In the genomic region with DNA sequence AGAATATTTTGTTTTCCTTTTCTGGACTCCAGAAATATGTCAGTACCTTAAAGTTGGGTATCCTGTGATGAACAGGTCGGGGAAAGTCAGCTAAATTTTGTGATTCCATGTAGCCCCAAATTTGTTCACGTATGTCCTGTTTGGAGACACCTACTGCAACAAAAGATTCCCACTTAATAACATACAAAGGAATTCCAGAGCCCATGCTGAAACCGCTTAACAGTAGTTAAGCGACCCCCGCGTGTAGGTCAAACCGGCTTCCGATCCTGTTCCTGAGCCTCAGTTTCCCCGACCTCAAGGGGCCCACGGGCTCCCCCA, we compare ENCODE assay signal across 9 cellular contexts. TPM values are rescaled to one million over a fixed set of nuclear protein-coding genes. Genes with fewer than 3 reads are reported as not detected.
DNase-seq lines count a peak whose midpoint lies in the region; ATAC-seq, FAIRE-seq and TF ChIP-seq lines count a peak whose summit lies in the region.
"Had no signal": no experiment of that assay in that cellular context is flagged by ENCODE, and none has a peak within 500 bp of the region (broad histone marks: within the 10 kb centered on the region; RNA-seq: fewer than 3 reads in every experiment).

No MANE protein-coding gene starts in this region.

- no peaks in the 10 kb centered on the region for H3K9me3 Mint-ChIP-seq in WTC11

- no peaks in the 10 kb centered on the region for H4K20me1 ChIP-seq in GM23248 (ENCODE audit: insufficient read depth)

- in situ Hi-C loops in GM23248 (cut with MboI): no loop called here

- H3K4me3 ChIP-seq in GM23248: peak overlapping the region; percentile 90
- H3K4me3 ChIP-seq in heart right ventricle: peak overlapping the region; percentile 68 to 99 (median 88)
- peak overlapping the region; percentile 82 to 96 (median 87) for H3K4me3 ChIP-seq in skin epidermis

- 3 to 7% methylated on average over 10 of the region's 10 CpGs for WGBS in GM23248 (ENCODE audit: low coverage in 1 of 2, low lambda C conversion rate in 2 of 2, missing lambda C conversion rate in 2 of 2), 2 experiments
- 6 to 8% methylated on average over 10 of the region's 10 CpGs for WGBS in heart right ventricle, 2 donors

- H3K36me3 ChIP-seq in GM23248 (ENCODE audit: low read depth) (no peaks in the 10 kb centered on the region), heart right ventricle (peaks cover 0 to 27% (median 0%) of the 10 kb centered on the region in 9 donors)

- H2AFZ ChIP-seq in GM23248: peak overlapping the region; percentile 95

- no peaks in the 10 kb centered on the region for H3K9me3 ChIP-seq in GM23248 (ENCODE audit: low read depth)
- H3K9me3 ChIP-seq in heart right ventricle: no peaks in the 10 kb centered on the region

- H3K27me3 ChIP-seq in GM23248 (replicated peaks; ENCODE audit: insufficient read depth) (0 out of 2 replicates have a peak, but pooled peaks cover 8% of the 10 kb centered on the region), heart right ventricle (peaks cover 0 to 17% (median 7%) of the 10 kb centered on the region in 7 donors)

- ATAC-seq in WTC11: no peak
- peak in 3 of 8 donors; percentile 2 to 7 (median 3) for ATAC-seq in heart right ventricle
- no peak for ATAC-seq in GM21381 (IDR thresholded peaks at IDR 0.05; ENCODE audit: unreplicated experiment)

- DNase-seq in GM23248: no peak
- DNase-seq in WTC11 (ENCODE audit: low spot score): no peak
- DNase-seq in heart right ventricle: no peak
- DNase-seq in DMS53 (lab: John Stamatoyannopoulos, UW): no peak
- DNase-seq in GM12891 (ENCODE audit: insufficient read length, low spot score): no peak
- no peak for DNase-seq in germinal center (ENCODE audit: low spot score)

- H3K4me3 Mint-ChIP-seq in WTC11: peak overlapping the region; percentile 94

- CTCF ChIA-PET in WTC11 (lab: Charles Lee): interaction anchor here (1.0 kb wide), 1 partner anchor 522 kb away, joined by 4 read pairs; no protein-coding TSS in a partner anchor

- peaks cover 5% of the 10 kb centered on the region; the same call in 1 of the 2 replicates for H3F3A ChIP-seq in GM23248 (ENCODE audit: insufficient read depth)

- H3K27ac Mint-ChIP-seq in WTC11: peak overlapping the region; percentile 72

- TF ChIP-seq CTCF in WTC11 (IDR thresholded peaks at IDR 0.05): no peak
- no peak for TF ChIP-seq CTCF in heart right ventricle (IDR thresholded peaks at IDR 0.05)

- POLR2A ChIA-PET in WTC11 (lab: Charles Lee): no interaction called here

- H3K4me1 ChIP-seq in GM23248 (ENCODE audit: insufficient read depth) (peaks cover 10% of the 10 kb centered on the region), heart right ventricle (peaks cover 0 to 22% (median 12%) of the 10 kb centered on the region in 9 donors)

- H3K27me3 Mint-ChIP-seq in WTC11 (ENCODE audit: low read depth): no peaks in the 10 kb centered on the region; the same call in 1 of the 2 replicates

- peaks cover 9% of the 10 kb centered on the region; the same call in 1 of the 2 replicates for H3K4me1 Mint-ChIP-seq in WTC11

- peak overlapping the region; percentile 92 for H3K4me2 ChIP-seq in GM23248 (ENCODE audit: unreplicated experiment)

- FAIRE-seq in GM12891 (lab: Jason Lieb, UNC): no peak

- no peaks in the 10 kb centered on the region for H3K36me3 Mint-ChIP-seq in WTC11

- H3K9me2 ChIP-seq in GM23248 (ENCODE audit: insufficient read depth): no peaks in the 10 kb centered on the region

- peak overlapping the region; percentile 55 for H3K27ac ChIP-seq in GM23248
- H3K27ac ChIP-seq in heart right ventricle: peak overlapping the region; percentile 14 to 96 (median 90)
- H3K27ac ChIP-seq in skin epidermis: peak overlapping the region; percentile 46 to 99 (median 92)

- H3K79me2 ChIP-seq in GM23248 (ENCODE audit: insufficient read depth): peaks cover 16% of the 10 kb centered on the region

- intact Hi-C loops in heart right ventricle (cut with DNase I): no loop called here

- TF ChIP-seq POLR2A in GM12891 (IDR thresholded peaks at IDR 0.05; ENCODE audit: low read depth, low read length): no peak

- peak overlapping the region; percentile 95 for H3K9ac ChIP-seq in GM23248

TF ChIP-seq in WTC11, 78 proteins besides CTCF, POLR2A, EP300 and RAD21 (continues in another document):
- TF ChIP-seq JAZF1 (CRISPR knock-in tag; IDR thresholded peaks at IDR 0.05) (no peak), ZNF396 (CRISPR knock-in tag; IDR thresholded peaks at IDR 0.05; ENCODE audit: borderline replicate concordance) (no peak), ZNF121 (CRISPR knock-in tag; IDR thresholded peaks at IDR 0.05) (no peak), ZNF317 (CRISPR knock-in tag; IDR thresholded peaks at IDR 0.05; ENCODE audit: borderline replicate concordance, low read depth) (no peak), RORB (CRISPR knock-in tag; IDR thresholded peaks at IDR 0.05) (no peak)

TF ChIP-seq in GM12891, 5 proteins besides CTCF, POLR2A, EP300 and RAD21:
- TF ChIP-seq POU2F2 (IDR thresholded peaks at IDR 0.05; ENCODE audit: low read depth, low read length) (no peak), SPI1 (IDR thresholded peaks at IDR 0.05; ENCODE audit: low read depth, low read length) (no peak), TAF1 (IDR thresholded peaks at IDR 0.05; ENCODE audit: low read depth, low read length) (no peak), POLR2AphosphoS5 (IDR thresholded peaks at IDR 0.05; ENCODE audit: low read depth, low read length) (no peak), PAX5 (IDR thresholded peaks at IDR 0.05; ENCODE audit: insufficient read depth, low read length, severe bottlenecking) (no peak)

RNA-seq across cellular contexts. Expression of a gene that starts 0.5 kb away (rescaled TPM):
- total RNA-seq in GM23248 (2014; rRNA removed; shearing (Covaris generic)): 12.9 and 14.0 TPM in 2 replicates
- polyA plus RNA-seq in GM23248 (2016; fragmentation: Nextera tagmentation; extraction: Ambion mirVana) (12.4 and 14.0 TPM in 2 replicates), heart right ventricle (10 to 100 TPM in 1 of 2 donors, 1 to 10 TPM in 1; 5.1 to 11.3 TPM)
- total RNA-seq in WTC11 (2021) (14.1 to 15.7 TPM (median 15.3 TPM) in 3 replicates), heart right ventricle (10 to 100 TPM in 8 of 10 donors, 1 to 10 TPM in 2; 8.9 to 13.1 (median 11.4) TPM)
- polyA plus RNA-seq in GM12891 (2012; ENCODE audit: low read depth, missing spikeins): 11.4 TPM

RNA-seq across cellular contexts. Expression of a gene that starts 12.1 kb away (rescaled TPM):
- total RNA-seq in GM23248 (2014; rRNA removed; shearing (Covaris generic)): 0.51 and 1.2 TPM in 2 replicates
- polyA plus RNA-seq in GM23248 (2016; fragmentation: Nextera tagmentation; extraction: Ambion mirVana): 2.5 and 3.0 TPM in 2 replicates
- 0.18 to 0.28 TPM (median 0.21 TPM) in 3 replicates for total RNA-seq in WTC11 (2021)
- total RNA-seq in heart right ventricle: 1 to 10 TPM in 8 of 10 donors, under 1 TPM in 2; 0.66 to 2.2 (median 1.9) TPM
- 1 to 10 TPM; 1.2 to 1.3 TPM for polyA plus RNA-seq in heart right ventricle
- polyA plus RNA-seq in GM12891 (2012; ENCODE audit: low read depth, missing spikeins): not detected

RNA-seq across cellular contexts. Expression of a gene that starts 23.8 kb away (rescaled TPM):
- total RNA-seq in GM23248 (2014; rRNA removed; shearing (Covaris generic)): 13.0 and 14.5 TPM in 2 replicates
- polyA plus RNA-seq in GM23248 (2016; fragmentation: Nextera tagmentation; extraction: Ambion mirVana): 4.7 and 4.9 TPM in 2 replicates
- total RNA-seq in WTC11 (2021): 0.23 to 0.34 TPM (median 0.33 TPM) in 3 replicates
- 1 to 10 TPM in 3 of 10 donors, under 1 TPM in 7; 0.40 to 1.9 (median 0.84) TPM for total RNA-seq in heart right ventricle
- under 1 TPM; 0.78 to 0.95 TPM for polyA plus RNA-seq in heart right ventricle
- not detected for polyA plus RNA-seq in GM12891 (2012; ENCODE audit: low read depth, missing spikeins)

RNA-seq across cellular contexts. Expression of a gene that starts 44.2 kb away (rescaled TPM):
- total RNA-seq in GM23248 (2014; rRNA removed; shearing (Covaris generic)): 1.5 and 4.0 TPM in 2 replicates
- polyA plus RNA-seq in GM23248 (2016; fragmentation: Nextera tagmentation; extraction: Ambion mirVana): 4.2 and 4.6 TPM in 2 replicates
- 0.09 to 0.14 TPM in 2 of 3 replicates, not detected in the other for total RNA-seq in WTC11 (2021)
- under 1 TPM in 8 of 10 donors, not detected in 2; 0.08 to 0.38 (median 0.22) TPM for total RNA-seq in heart right ventricle
- under 1 TPM; 0.16 to 0.37 TPM for polyA plus RNA-seq in heart right ventricle
- not detected for polyA plus RNA-seq in GM12891 (2012; ENCODE audit: low read depth, missing spikeins)
- total RNA-seq: myocyte had no signal
